8 cellular contexts compared by ENCODE assay signal in genomic region chr7:24381919-24382505, GRCh38.
DNase-seq lines count a peak whose midpoint lies in the region; ATAC-seq and TF ChIP-seq lines count a peak whose summit lies in the region.

No MANE protein-coding gene starts in this region.

- no peak for TF ChIP-seq POLR2A in adrenal gland (IDR thresholded peaks at IDR 0.05)

- H3K9me3 ChIP-seq in endodermal cell (ENCODE audit: control insufficient read depth, low read length) (peaks cover 11% of the 10 kb centered on the region), adrenal gland (replicated peaks in 1 of 3) (no peaks in the 10 kb centered on the region)

- peak; percentile 82 for TF ChIP-seq CTCF in endodermal cell (conservative IDR thresholded peaks at IDR 0.05)
- TF ChIP-seq CTCF in type B pancreatic cell (conservative IDR thresholded peaks at IDR 0.05), result peak; percentile 73
- peak in 2 of 6 experiments; percentile 8 to 23 for TF ChIP-seq CTCF in adrenal gland (IDR thresholded peaks at IDR 0.05)

- WGBS in endodermal cell (ENCODE audit: insufficient coverage in 1 of 2, insufficient read length in 1 of 2), 2 experiments, result 74 to 100% methylated on average over 1 to 6 of the region's 6 CpGs
- 49 to 58% (median 53%) methylated on average over 6 of the region's 6 CpGs for WGBS in adrenal gland, 4 donors

- no peaks in the 10 kb centered on the region for H3K4me1 ChIP-seq in endodermal cell (ENCODE audit: control insufficient read depth, insufficient read depth, low read length)
- H3K4me1 ChIP-seq in adrenal gland (replicated peaks in 1 of 2), result no peaks in the 10 kb centered on the region

- ATAC-seq in GM21526 (IDR thresholded peaks at IDR 0.05; ENCODE audit: low FRiP score, unreplicated experiment), result peak; percentile 75

- peaks cover 12% of the 10 kb centered on the region for H3K9me3 Mint-ChIP-seq in endodermal cell
- H3K9me3 Mint-ChIP-seq in type B pancreatic cell, result peaks cover 5% of the 10 kb centered on the region

- peak overlapping the region; percentile 3 for H3K27ac Mint-ChIP-seq in endodermal cell
- H3K27ac Mint-ChIP-seq in type B pancreatic cell, result no peak overlapping the region

- H3K27me3 Mint-ChIP-seq in endodermal cell (ENCODE audit: insufficient read depth) (peaks cover 1% of the 10 kb centered on the region), type B pancreatic cell (no peaks in the 10 kb centered on the region)

- DNase-seq in Daoy (ENCODE audit: low read depth) (peak; percentile 30), NCI-H1694 treated with DMSO at 0.1 percent for 48 hours (lab: John Stamatoyannopoulos, UW) (peak; percentile 90), endodermal cell (no peak), type B pancreatic cell (ENCODE audit: extremely low spot score, unreplicated experiment) (no peak), adrenal gland (no peak), cerebellar cortex (ENCODE audit: low spot score) (no peak)
- DNase-seq in stimulated activated naive CD4-positive, alpha-beta T cell treated with Interleukin-2 at 50 U/mL for 16 hours (lab: John Stamatoyannopoulos, UW), result no peak

- H3K4me3 Mint-ChIP-seq in endodermal cell (no peak overlapping the region), type B pancreatic cell (no peak overlapping the region)

- H3K36me3 Mint-ChIP-seq in endodermal cell (ENCODE audit: low read depth) (no peaks in the 10 kb centered on the region), type B pancreatic cell (no peaks in the 10 kb centered on the region)

- H3K36me3 ChIP-seq in endodermal cell (ENCODE audit: control insufficient read depth, insufficient read depth, low read length), result no peaks in the 10 kb centered on the region
- no peaks in the 10 kb centered on the region for H3K36me3 ChIP-seq in adrenal gland (replicated peaks in 1 of 2)

- no peak overlapping the region for H3K27ac ChIP-seq in endodermal cell (ENCODE audit: low read depth, low read length)
- no peak overlapping the region for H3K27ac ChIP-seq in adrenal gland

- H3K9ac ChIP-seq in endodermal cell (ENCODE audit: extremely low read depth, low read length, poor library complexity, severe bottlenecking), result no peak overlapping the region

- H3K4me1 Mint-ChIP-seq in endodermal cell (peaks cover 10% of the 10 kb centered on the region), type B pancreatic cell (ENCODE audit: unreplicated experiment) (no peaks in the 10 kb centered on the region)

- intact Hi-C loops in adrenal gland (cut with DNase I), result no loop called here

- H3K4me3 ChIP-seq in endodermal cell (ENCODE audit: low read length) (no peak overlapping the region), adrenal gland (no peak overlapping the region)

- no peaks in the 10 kb centered on the region for H3K27me3 ChIP-seq in endodermal cell (ENCODE audit: control insufficient read depth, insufficient read depth, low read length, poor library complexity, severe bottlenecking)
- no peaks in the 10 kb centered on the region for H3K27me3 ChIP-seq in adrenal gland

Comparison
In these comparisons a context has a peak if more than half of its experiments do, and no peak if none do; other contexts are left out.
1. DNase-seq: peak in Daoy (single experiment) and NCI-H1694 treated with DMSO at 0.1 percent for 48 hours (single experiment); none in endodermal cell (single experiment), type B pancreatic cell (single experiment), adrenal gland (0 of 7), cerebellar cortex (single experiment) and stimulated activated naive CD4-positive, alpha-beta T cell treated with Interleukin-2 at 50 U/mL for 16 hours (single experiment).